ENCODE assay signal across 9 cellular contexts in the genomic region with DNA sequence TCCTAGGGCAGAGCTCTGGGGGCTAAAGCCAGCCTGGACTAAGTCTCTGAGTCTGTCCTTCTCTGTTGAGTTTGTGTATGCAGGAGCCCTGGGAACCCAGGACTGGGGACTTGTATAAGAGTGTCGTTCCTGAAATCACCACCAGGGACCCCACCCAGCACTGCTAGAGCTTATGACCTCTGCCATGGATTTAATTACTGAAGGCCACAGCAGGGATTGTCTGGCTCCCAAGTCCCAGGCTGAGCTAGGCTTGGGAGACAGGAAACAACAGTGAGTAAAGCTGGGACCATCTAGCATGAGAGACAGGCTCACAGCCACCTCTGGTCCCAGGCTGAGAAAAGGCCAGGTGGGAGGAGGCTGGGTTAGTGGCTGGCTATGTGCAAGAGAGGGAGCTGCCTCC. TPM values are rescaled to one million over a fixed set of nuclear protein-coding genes. Genes with fewer than 3 reads are reported as not detected.
DNase-seq lines count a peak whose midpoint lies in the region; ATAC-seq and TF ChIP-seq lines count a peak whose summit lies in the region.
"Had no signal": no experiment of that assay in that cellular context is flagged by ENCODE, and none has a peak within 500 bp of the region (broad histone marks: within the 10 kb centered on the region; RNA-seq: fewer than 3 reads in every experiment).

No MANE protein-coding gene starts in this region.

- no peak overlapping the region for H2AFZ ChIP-seq in OCI-LY7 (ENCODE audit: low read length)

- in situ Hi-C loops in Caki2 (cut with HindIII; ENCODE audit: low pct_unique_long_range_greater_than_20kb, low sequenced_read_pairs), result no loop called here
- in situ Hi-C loops in HAP-1 (cut with MboI; ENCODE audit: low sequenced_read_pairs), result no loop called here

- H3K4me2 ChIP-seq in OCI-LY7 (ENCODE audit: low read length), result no peak overlapping the region

- H3K27ac ChIP-seq in OCI-LY7 (ENCODE audit: low read depth, low read length, poor library complexity, severe bottlenecking) (no peak overlapping the region), heart right ventricle (peak overlapping the region in 8 of 10 donors; percentile 13 to 89 (median 68)), psoas muscle (peak overlapping the region; percentile 91)

- no peaks in the 10 kb centered on the region for H4K20me1 ChIP-seq in OCI-LY7 (ENCODE audit: insufficient read depth, low read length)

- H3K4me1 ChIP-seq in HAP-1, result peaks cover 13% of the 10 kb centered on the region
- peaks cover 10% of the 10 kb centered on the region for H3K4me1 ChIP-seq in OCI-LY7 (ENCODE audit: insufficient read depth, low read length, poor library complexity, severe bottlenecking)
- peaks cover 0 to 52% (median 33%) of the 10 kb centered on the region in 9 donors for H3K4me1 ChIP-seq in heart right ventricle
- H3K4me1 ChIP-seq in psoas muscle, result peaks cover 56% of the 10 kb centered on the region

- no peaks in the 10 kb centered on the region for H3K9me3 Mint-ChIP-seq in activated naive CD4-positive, alpha-beta T cell treated with anti-CD3 and anti-CD28 coated beads for 36 hours

- no peak overlapping the region for H3K27ac Mint-ChIP-seq in activated naive CD4-positive, alpha-beta T cell treated with anti-CD3 and anti-CD28 coated beads for 36 hours

- intact Hi-C loops in OCI-LY7 (cut with micrococcal nuclease; ENCODE audit: unreplicated experiment), result no loop called here
- intact Hi-C loops in activated naive CD4-positive, alpha-beta T cell treated with anti-CD3 and anti-CD28 coated beads for 36 hours (cut with micrococcal nuclease), result no loop called here
- intact Hi-C loops in heart right ventricle (cut with DNase I), result loop anchor here in 2 of 10 donors (1.0 to 10.0 kb wide), 2 partner anchors 55 to 57 kb away; no protein-coding TSS in a partner anchor
- intact Hi-C loops in psoas muscle (cut with DNase I), result no loop called here

- WGBS in heart right ventricle, 2 donors, result 9 to 18% methylated on average over 1 of the region's 1 CpG
- 0 to 14% (median 5%) methylated on average over 1 of the region's 1 CpG for whole genome bisulfite sequencing in psoas muscle, 3 donors

- H3K79me2 ChIP-seq in OCI-LY7 (ENCODE audit: insufficient read depth, low read depth, low read length), result no peaks in the 10 kb centered on the region

- H3K4me3 ChIP-seq in HAP-1, result no peak overlapping the region
- H3K4me3 ChIP-seq in OCI-LY7 (ENCODE audit: low read depth, low read length, poor library complexity, severe bottlenecking), result no peak overlapping the region
- no peak overlapping the region for H3K4me3 ChIP-seq in heart right ventricle
- H3K4me3 ChIP-seq in psoas muscle, result no peak overlapping the region

- DNase-seq in Caki2 (ENCODE audit: low read depth), result peak; percentile 75
- DNase-seq in HAP-1 (ENCODE audit: low spot score in 2 of 2), result peak; percentile 68 to 83
- DNase-seq in OCI-LY7 (ENCODE audit: low spot score), result peak; percentile 66
- DNase-seq in activated naive CD4-positive, alpha-beta T cell treated with anti-CD3 and anti-CD28 coated beads for 36 hours, result peak; percentile 58
- peak in 1 of 2 donors; percentile 73 for DNase-seq in heart right ventricle
- peak in 1 of 2 donors; percentile 66 for DNase-seq in psoas muscle

- H3K9me2 ChIP-seq in OCI-LY7 (ENCODE audit: insufficient read depth, low read length), result no peaks in the 10 kb centered on the region

- CTCF ChIA-PET in OCI-LY7 (lab: Charles Lee; ENCODE audit: unreplicated experiment), result interaction anchor here (0.6 kb wide), 1 partner anchor 385 kb away, joined by 5 read pairs; no protein-coding TSS in a partner anchor
- CTCF ChIA-PET in activated naive CD4-positive, alpha-beta T cell treated with anti-CD3 and anti-CD28 coated beads for 36 hours (lab: Charles Lee), result interaction anchor here (0.6 to 1.8 kb wide), 12 partner anchors 13 to 188 kb away, joined by 3 to 7 read pairs (median 4); no protein-coding TSS in a partner anchor

- H3K36me3 Mint-ChIP-seq in activated naive CD4-positive, alpha-beta T cell treated with anti-CD3 and anti-CD28 coated beads for 36 hours (ENCODE audit: low read depth), result no peaks in the 10 kb centered on the region

- no TSS peak for BruUV-seq in OCI-LY7 (replicated peaks; lab: Mats Ljungman, UMichigan)

- TF ChIP-seq CTCF in OCI-LY7 (conservative IDR thresholded peaks at IDR 0.05; ENCODE audit: low read length), result peak; percentile 68
- TF ChIP-seq CTCF in heart right ventricle (IDR thresholded peaks at IDR 0.05), result peak; percentile 50 to 76 (median 67)
- TF ChIP-seq CTCF in psoas muscle (IDR thresholded peaks at IDR 0.05), result peak; percentile 63

- no peak overlapping the region for H3K4me3 Mint-ChIP-seq in activated naive CD4-positive, alpha-beta T cell treated with anti-CD3 and anti-CD28 coated beads for 36 hours

- peaks cover 11% of the 10 kb centered on the region for H3K4me1 Mint-ChIP-seq in activated naive CD4-positive, alpha-beta T cell treated with anti-CD3 and anti-CD28 coated beads for 36 hours (ENCODE audit: low read depth)

- peak; percentile 73 to 85 (median 75) for ATAC-seq in heart right ventricle
- ATAC-seq in psoas muscle, result peak; percentile 55 to 74 (median 72)
- no peak for ATAC-seq in HG03039 (IDR thresholded peaks at IDR 0.05; ENCODE audit: unreplicated experiment)
- no peak for ATAC-seq in GM21528 (IDR thresholded peaks at IDR 0.05; ENCODE audit: low FRiP score, unreplicated experiment)

- POLR2A ChIA-PET in OCI-LY7 (lab: Charles Lee), result interaction anchor here (0.6 to 1.5 kb wide), 3 partner anchors 8 to 57 kb away, joined by 3 to 6 read pairs (median 3); no protein-coding TSS in a partner anchor

- H3K36me3 ChIP-seq in HAP-1 (replicated peaks), result no peaks in the 10 kb centered on the region
- H3K36me3 ChIP-seq in OCI-LY7 (ENCODE audit: insufficient read depth, low read length), result no peaks in the 10 kb centered on the region
- H3K36me3 ChIP-seq in heart right ventricle, result no peaks in the 10 kb centered on the region
- H3K36me3 ChIP-seq in psoas muscle (ENCODE audit: insufficient read depth in 1 of 2, low read depth in 1 of 2), result no peaks in the 10 kb centered on the region

- H3K9me3 ChIP-seq in HAP-1, result no peaks in the 10 kb centered on the region
- no peaks in the 10 kb centered on the region for H3K9me3 ChIP-seq in OCI-LY7 (ENCODE audit: low read length)
- no peaks in the 10 kb centered on the region for H3K9me3 ChIP-seq in heart right ventricle
- H3K9me3 ChIP-seq in psoas muscle, result no peaks in the 10 kb centered on the region

- peaks cover 2% of the 10 kb centered on the region for H3K27me3 Mint-ChIP-seq in activated naive CD4-positive, alpha-beta T cell treated with anti-CD3 and anti-CD28 coated beads for 36 hours (ENCODE audit: low read depth)

- H3K27me3 ChIP-seq in HAP-1 (ENCODE audit: low read depth) (no peaks in the 10 kb centered on the region), heart right ventricle (peaks cover 0 to 14% (median 0%) of the 10 kb centered on the region in 7 donors), psoas muscle (ENCODE audit: insufficient read depth in 3 of 3, low read length in 2 of 3) (no peaks in the 10 kb centered on the region)

RNA-seq across cellular contexts. Expression of gene TSPAN15, which starts 1.4 kb away (rescaled TPM):
- 29.9 and 51.0 TPM in 2 replicates for total RNA-seq in Caki2 (2014; rRNA removed; shearing (Covaris generic); ENCODE audit: low replicate concordance)
- total RNA-seq in OCI-LY7 (2014; rRNA removed; shearing (Covaris generic)), result 1.9 and 2.4 TPM in 2 replicates
- total RNA-seq in OCI-LY7 (2022), result 3.1 and 4.0 TPM in 2 replicates
- 1 to 10 TPM in 1 of 2 experiments, under 1 TPM in 1; 0.72 to 1.1 TPM for total RNA-seq in activated naive CD4-positive, alpha-beta T cell treated with anti-CD3 and anti-CD28 coated beads for 36 hours
- 10 to 100 TPM in 5 of 10 donors, 1 to 10 TPM in 5; 5.0 to 16.5 (median 9.4) TPM for total RNA-seq in heart right ventricle
- polyA plus RNA-seq in heart right ventricle, result 10 to 100 TPM; 15.4 to 18.2 TPM
- 10 to 100 TPM in 1 of 4 donors, 1 to 10 TPM in 3; 6.3 to 35.0 (median 8.6) TPM for total RNA-seq in psoas muscle
- 10 to 100 TPM; 10.7 to 11.7 (median 11.6) TPM for polyA plus RNA-seq in psoas muscle

RNA-seq across cellular contexts. Expression of gene TACR2, which starts 33.1 kb away (rescaled TPM):
- not detected in 2 replicates for total RNA-seq in Caki2 (2014; rRNA removed; shearing (Covaris generic); ENCODE audit: low replicate concordance)
- not detected in 2 replicates for total RNA-seq in OCI-LY7 (2014; rRNA removed; shearing (Covaris generic))
- total RNA-seq in OCI-LY7 (2022), result not detected in 2 replicates
- total RNA-seq in activated naive CD4-positive, alpha-beta T cell treated with anti-CD3 and anti-CD28 coated beads for 36 hours, result not detected
- total RNA-seq in heart right ventricle, result under 1 TPM in 8 of 10 donors, not detected in 2; 0.15 to 0.93 (median 0.25) TPM
- under 1 TPM in 1 of 2 donors, not detected in 1; 0.13 TPM for polyA plus RNA-seq in heart right ventricle
- total RNA-seq in psoas muscle, result under 1 TPM; 0.21 to 0.46 (median 0.23) TPM
- polyA plus RNA-seq in psoas muscle, result under 1 TPM; 0.25 to 0.61 (median 0.31) TPM
- total RNA-seq: T-helper 2 cell treated with Interferon-gamma antibody and Interleukin-4, amounts not matched to agents 100 ng/mL and 5 ng/mL, for 36 hours had no signal

Comparison
In these comparisons a context has a peak if more than half of its experiments do, and no peak if none do; other contexts are left out.
1. ATAC-seq: peak in heart right ventricle (8 of 8) and psoas muscle (4 of 4); none in HG03039 (single experiment) and GM21528 (single experiment).
2. Peak in every context shown above with its lines, with median percentiles within 50 percentile points of each other: CTCF ChIP-seq.